Comparison of ENCODE assay signal across 8 cellular contexts in the genomic region with DNA sequence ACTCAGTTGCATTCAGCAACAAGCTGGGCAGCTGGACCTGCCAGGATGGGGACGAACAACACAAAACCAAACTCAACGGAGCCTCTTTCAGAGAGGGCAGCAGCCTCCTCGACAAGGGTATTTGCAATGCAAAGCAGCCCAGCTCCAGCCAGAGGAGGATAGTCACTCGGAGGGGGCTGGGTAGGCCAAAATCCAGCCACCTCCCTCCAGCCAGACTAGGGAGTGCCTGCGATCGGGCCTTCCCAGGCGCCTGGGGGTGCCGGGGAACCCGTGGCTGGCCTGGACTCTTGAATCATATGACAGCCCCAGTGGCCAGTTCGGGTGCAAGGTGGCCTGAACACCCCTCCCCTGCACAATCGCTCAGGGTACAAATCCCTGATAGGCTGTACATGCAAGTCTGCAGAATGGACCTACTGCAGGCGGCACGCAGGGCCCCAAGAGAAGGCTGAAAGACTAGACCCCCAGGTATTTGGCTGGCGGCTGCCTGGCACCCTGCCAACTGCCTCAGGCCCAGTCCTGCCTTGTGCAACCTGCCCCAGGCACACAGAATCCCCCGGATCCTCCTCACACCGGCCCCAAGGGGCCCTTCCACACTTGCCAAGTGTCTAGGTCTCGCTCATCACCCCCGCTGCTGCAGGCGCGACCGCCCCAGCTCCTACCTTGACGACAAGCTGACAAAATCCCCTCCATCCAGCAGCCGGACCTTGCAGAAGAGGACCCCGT. TPM values are rescaled to one million over a fixed set of nuclear protein-coding genes. Genes with fewer than 3 reads are reported as not detected.
DNase-seq lines count a peak whose midpoint lies in the region; ATAC-seq and TF ChIP-seq lines count a peak whose summit lies in the region.

No MANE protein-coding gene starts in this region.

- H3K4me3 ChIP-seq in fibroblast of lung (replicated peaks in 1 of 4; ENCODE audit: control extremely low read depth in 1 of 4, insufficient read depth in 1 of 4, low read depth in 3 of 4, low read length in 4 of 4), result peak overlapping the region; percentile 50 to 91 (median 75)

- peak overlapping the region; percentile 84 for H3K27ac Mint-ChIP-seq in activated CD4-positive, alpha-beta memory T cell treated with anti-CD3 and anti-CD28 coated beads for 36 hours
- peak overlapping the region; percentile 38 to 65 for H3K27ac Mint-ChIP-seq in natural killer cell

- intact Hi-C loops in activated CD4-positive, alpha-beta memory T cell treated with anti-CD3 and anti-CD28 coated beads for 36 hours (cut with micrococcal nuclease), result loop anchor here (1.0 to 5.0 kb wide), 2 partner anchors 9 to 207 kb away; no protein-coding TSS in a partner anchor
- intact Hi-C loops in natural killer cell (cut with micrococcal nuclease), result loop anchor here (2.0 kb wide), 1 partner anchor 55 kb away; no protein-coding TSS in a partner anchor

- H3K9me3 Mint-ChIP-seq in activated CD4-positive, alpha-beta memory T cell treated with anti-CD3 and anti-CD28 coated beads for 36 hours, result no peaks in the 10 kb centered on the region
- no peaks in the 10 kb centered on the region for H3K9me3 Mint-ChIP-seq in natural killer cell

- H3K27me3 Mint-ChIP-seq in activated CD4-positive, alpha-beta memory T cell treated with anti-CD3 and anti-CD28 coated beads for 36 hours, result no peaks in the 10 kb centered on the region
- no peaks in the 10 kb centered on the region for H3K27me3 Mint-ChIP-seq in natural killer cell (ENCODE audit: low read depth in 2 of 2)

- peaks cover 18% of the 10 kb centered on the region for H3K4me1 ChIP-seq in fibroblast of lung (ENCODE audit: control insufficient read depth, extremely low read depth, insufficient read depth, low read length)

- no peak for TF ChIP-seq CTCF in fibroblast of lung (conservative IDR thresholded peaks at IDR 0.05 in 1 of 2, IDR thresholded peaks at IDR 0.05 in 1 of 2; ENCODE audit: low read depth in 1 of 2, low read length in 2 of 2)
- TF ChIP-seq CTCF in natural killer cell (IDR thresholded peaks at IDR 0.05), result no peak

- H3K79me2 ChIP-seq in fibroblast of lung (ENCODE audit: control insufficient read depth, insufficient read depth, low read length), result peaks cover 48% of the 10 kb centered on the region

- peak overlapping the region; percentile 67 for H3K9ac ChIP-seq in fibroblast of lung (ENCODE audit: insufficient read depth, low read length)

- ATAC-seq in natural killer cell, result no peak
- no peak for ATAC-seq in HG03457 (IDR thresholded peaks at IDR 0.05; ENCODE audit: unreplicated experiment)
- no peak for ATAC-seq in GM19397 (IDR thresholded peaks at IDR 0.05; ENCODE audit: unreplicated experiment)

- H4K20me1 ChIP-seq in fibroblast of lung (ENCODE audit: control insufficient read depth, extremely low read depth, insufficient read depth, low read length), result no peaks in the 10 kb centered on the region

- peak overlapping the region; percentile 36 for H3K27ac ChIP-seq in fibroblast of lung (ENCODE audit: insufficient read depth, low read length)

- CTCF ChIA-PET in activated CD4-positive, alpha-beta memory T cell treated with anti-CD3 and anti-CD28 coated beads for 36 hours (lab: Charles Lee), result interaction anchor here (0.7 to 12.2 kb wide), 9 partner anchors 9 to 138 kb away, joined by 3 to 106 read pairs (median 6); no protein-coding TSS in a partner anchor

- no peaks in the 10 kb centered on the region for H3K36me3 ChIP-seq in fibroblast of lung (ENCODE audit: control insufficient read depth, insufficient read depth, low read length)

- no peaks in the 10 kb centered on the region for H3K27me3 ChIP-seq in fibroblast of lung (ENCODE audit: control insufficient read depth, insufficient read depth, low read length)

- H3K4me2 ChIP-seq in fibroblast of lung (ENCODE audit: extremely low read depth, insufficient read depth, low read length), result peak overlapping the region; percentile 87

- POLR2A ChIA-PET in activated CD4-positive, alpha-beta memory T cell treated with anti-CD3 and anti-CD28 coated beads for 36 hours (lab: Charles Lee), result interaction anchor here (0.5 to 7.1 kb wide), 6 partner anchors 8 to 215 kb away, joined by 3 to 45 read pairs (median 17); no protein-coding TSS in a partner anchor

- peak overlapping the region; percentile 96 for H3K4me3 Mint-ChIP-seq in activated CD4-positive, alpha-beta memory T cell treated with anti-CD3 and anti-CD28 coated beads for 36 hours
- H3K4me3 Mint-ChIP-seq in natural killer cell, result peak overlapping the region; percentile 86

- H2AFZ ChIP-seq in fibroblast of lung (ENCODE audit: low read length), result no peak overlapping the region

- H3K4me1 Mint-ChIP-seq in activated CD4-positive, alpha-beta memory T cell treated with anti-CD3 and anti-CD28 coated beads for 36 hours (ENCODE audit: low read depth), result peaks cover 57% of the 10 kb centered on the region
- H3K4me1 Mint-ChIP-seq in natural killer cell, result peaks cover 5 to 25% of the 10 kb centered on the region in 2 donors

- peak; percentile 56 for DNase-seq in activated CD4-positive, alpha-beta T cell treated with anti-CD3 and anti-CD28 coated beads for 48 hours
- no peak for DNase-seq in activated CD4-positive, alpha-beta T cell treated with anti-CD3 and anti-CD28 coated beads, Interleukin-2, amount 50 U/mL, for 4 hours
- DNase-seq in HuH-7.5 (ENCODE audit: low spot score) (peak; percentile 66), fibroblast of lung (ENCODE audit: low read depth in 2 of 2) (peak; percentile 31 to 49), natural killer cell (no peak)
- no peak for DNase-seq in activated CD4-positive, alpha-beta memory T cell treated with anti-CD3 and anti-CD28 coated beads for 36 hours

- peaks cover 16% of the 10 kb centered on the region for H3K36me3 Mint-ChIP-seq in activated CD4-positive, alpha-beta memory T cell treated with anti-CD3 and anti-CD28 coated beads for 36 hours
- H3K36me3 Mint-ChIP-seq in natural killer cell, result no peaks in the 10 kb centered on the region

- no peaks in the 10 kb centered on the region for H3K9me3 ChIP-seq in fibroblast of lung (ENCODE audit: control insufficient read depth, insufficient read depth, low read depth, low read length)

RNA-seq across cellular contexts. Expression of a gene that starts 1.3 kb away (rescaled TPM):
- total RNA-seq in activated CD4-positive, alpha-beta memory T cell treated with anti-CD3 and anti-CD28 coated beads for 36 hours, result 10 to 100 TPM; 50.7 to 58.0 TPM
- total RNA-seq in fibroblast of lung (7.2 and 13.2 TPM in 2 replicates), natural killer cell (10 to 100 TPM; 10.3 to 36.0 (median 28.2) TPM)
- 12.8 and 21.4 TPM in 2 replicates for polyA plus RNA-seq in fibroblast of lung
- 18.2 and 20.9 TPM in 2 replicates for polyA plus RNA-seq in fibroblast of lung (2012)
- polyA minus RNA-seq in fibroblast of lung (ENCODE audit: low replicate concordance), result 14.9 and 16.2 TPM in 2 replicates

RNA-seq across cellular contexts. Expression of a gene that starts 41.8 kb away (rescaled TPM):
- total RNA-seq in activated CD4-positive, alpha-beta memory T cell treated with anti-CD3 and anti-CD28 coated beads for 36 hours, result 10 to 100 TPM; 41.5 to 42.0 TPM
- 8.5 and 11.7 TPM in 2 replicates for total RNA-seq in fibroblast of lung
- polyA plus RNA-seq in fibroblast of lung, result 24.1 and 36.2 TPM in 2 replicates
- polyA plus RNA-seq in fibroblast of lung (2012), result 33.2 and 44.8 TPM in 2 replicates
- 67.0 and 102 TPM in 2 replicates for polyA minus RNA-seq in fibroblast of lung (ENCODE audit: low replicate concordance)
- 10 to 100 TPM; 22.9 to 31.4 (median 24.1) TPM for total RNA-seq in natural killer cell

RNA-seq across cellular contexts. Expression of a gene that starts 48.9 kb away (rescaled TPM):
- 1 to 10 TPM in 1 of 2 experiments, under 1 TPM in 1; 0.94 to 2.9 TPM for total RNA-seq in activated CD4-positive, alpha-beta memory T cell treated with anti-CD3 and anti-CD28 coated beads for 36 hours
- total RNA-seq in fibroblast of lung (0.77 and 2.5 TPM in 2 replicates), natural killer cell (1 to 10 TPM in 1 of 3 donors, under 1 TPM in 2; 0.52 to 1.4 (median 0.97) TPM)
- 0.84 and 1.9 TPM in 2 replicates for polyA plus RNA-seq in fibroblast of lung
- polyA plus RNA-seq in fibroblast of lung (2012), result 2.0 and 3.6 TPM in 2 replicates
- polyA minus RNA-seq in fibroblast of lung (ENCODE audit: low replicate concordance), result 2.9 TPM in 1 of 2 replicates, not detected in the other

Comparison
In these comparisons a context has a peak if more than half of its experiments do, and no peak if none do; other contexts are left out.
1. DNase-seq: peak in activated CD4-positive, alpha-beta T cell treated with anti-CD3 and anti-CD28 coated beads for 48 hours (single experiment), HuH-7.5 (single experiment) and fibroblast of lung (2 of 2); none in activated CD4-positive, alpha-beta T cell treated with anti-CD3 and anti-CD28 coated beads, Interleukin-2, amount 50 U/mL, for 4 hours (0 of 2), activated CD4-positive, alpha-beta memory T cell treated with anti-CD3 and anti-CD28 coated beads for 36 hours (single experiment) and natural killer cell (single experiment).